In genomic region chr3:12495749-12496452, GRCh38 we compare ENCODE assay signal across 22 cellular contexts. TPM values are rescaled to one million over a fixed set of nuclear protein-coding genes. Genes with fewer than 3 reads are reported as not detected.
DNase-seq lines count a peak whose midpoint lies in the region; TF ChIP-seq lines count a peak whose summit lies in the region.
"Had no signal": no experiment of that assay in that cellular context is flagged by ENCODE, and none has a peak within 500 bp of the region (broad histone marks: within the 10 kb centered on the region; RNA-seq: fewer than 3 reads in every experiment).

No MANE protein-coding gene starts in this region.

- H3K27ac ChIP-seq in brain microvascular endothelial cell (no peak overlapping the region), mesendoderm (ENCODE audit: low read depth, low read length) (no peak overlapping the region), smooth muscle cell (ENCODE audit: low read depth) (no peak overlapping the region)
- H3K27ac ChIP-seq: psoas muscle had no signal

- H3K36me3 ChIP-seq in Loucy (ENCODE audit: insufficient read depth, low read length) (no peaks in the 10 kb centered on the region), brain microvascular endothelial cell (replicated peaks) (peaks cover 21% of the 10 kb centered on the region), mesendoderm (ENCODE audit: control insufficient read depth, insufficient read depth, low read length) (peaks cover 2% of the 10 kb centered on the region), smooth muscle cell (ENCODE audit: low read depth) (no peaks in the 10 kb centered on the region)

- H3K79me2 ChIP-seq in Loucy (ENCODE audit: insufficient read depth, low read length) (no peaks in the 10 kb centered on the region), mesendoderm (ENCODE audit: control insufficient read depth, insufficient read depth, low read length) (no peaks in the 10 kb centered on the region), smooth muscle cell (ENCODE audit: low read depth) (no peaks in the 10 kb centered on the region)

- no peak overlapping the region for H3K23ac ChIP-seq in mesendoderm (ENCODE audit: low read length)

- H3F3A ChIP-seq in Loucy (ENCODE audit: low read depth), result no peaks in the 10 kb centered on the region; the same call in 1 of the 2 replicates
- H3F3A ChIP-seq in smooth muscle cell (ENCODE audit: low read depth), result no peaks in the 10 kb centered on the region

- DNase-seq in ELR (ENCODE audit: low read depth) (peak; percentile 8), brain microvascular endothelial cell (no peak), mesendoderm (peak; percentile 48), GM13976 (ENCODE audit: low spot score) (no peak), smooth muscle cell (lab: John Stamatoyannopoulos, UW; ENCODE audit: unreplicated experiment) (no peak), anterior cingulate cortex (lab: John Stamatoyannopoulos, UW) (no peak), NCI-H187 treated with DMSO at 0.1 percent for 48 hours (lab: John Stamatoyannopoulos, UW) (no peak)
- DNase-seq: activated CD8-positive, alpha-beta T cell treated with anti-CD3 and anti-CD28 coated beads, Interleukin-2, amount 10 ng/mL, durations not matched to agents 7 days and 5 days; activated naive CD8-positive, alpha-beta T cell treated with anti-CD3 and anti-CD28 coated beads, Interleukin-2, amount 10 ng/mL, durations not matched to agents 7 days and 5 days; activated T-cell treated with anti-CD3 and anti-CD28 coated beads, Interleukin-2, amount 50 U/mL, for 72 hours; C1 segment of cervical spinal cord; central memory CD4-positive, alpha-beta T cell; EL; HCEC 1CT; mammary epithelial cell; naive thymus-derived CD8-positive, alpha-beta T cell; NCI-H1105 treated with DMSO at 0.1 percent for 48 hours; NCI-H526 treated with DMSO at 0.1 percent for 48 hours; psoas muscle; stimulated activated naive CD4-positive, alpha-beta T cell treated with Interleukin-2 at 50 U/mL for 16 hours had no signal

- H3K9ac ChIP-seq in Loucy (ENCODE audit: low read depth, low read length, poor library complexity, severe bottlenecking) (no peak overlapping the region), mesendoderm (ENCODE audit: low read length) (no peak overlapping the region), smooth muscle cell (ENCODE audit: low read depth) (no peak overlapping the region)

- H3K9me2 ChIP-seq in Loucy (replicated peaks; ENCODE audit: low read depth, low read length), result no peaks in the 10 kb centered on the region

- H3K9me3 ChIP-seq in Loucy (ENCODE audit: insufficient read depth, low read depth, low read length), result no peaks in the 10 kb centered on the region
- no peaks in the 10 kb centered on the region for H3K9me3 ChIP-seq in smooth muscle cell (replicated peaks; ENCODE audit: low read depth)
- H3K9me3 ChIP-seq: psoas muscle had no signal

- no peaks in the 10 kb centered on the region for H4K20me1 ChIP-seq in Loucy (ENCODE audit: insufficient read depth, low read length, poor library complexity, severe bottlenecking)
- no peaks in the 10 kb centered on the region for H4K20me1 ChIP-seq in smooth muscle cell (ENCODE audit: low read depth)

- H2AFZ ChIP-seq in Loucy (ENCODE audit: low read length), result no peak overlapping the region
- H2AFZ ChIP-seq in smooth muscle cell (ENCODE audit: low read depth), result no peak overlapping the region

- H2BK120ac ChIP-seq in mesendoderm (ENCODE audit: low read depth, low read length), result no peak overlapping the region

- no peak overlapping the region for H4K5ac ChIP-seq in mesendoderm (ENCODE audit: low read length)

- H3K27me3 ChIP-seq in Loucy (ENCODE audit: insufficient read depth, low read length, poor library complexity, severe bottlenecking) (no peaks in the 10 kb centered on the region), brain microvascular endothelial cell (replicated peaks) (no peaks in the 10 kb centered on the region), mesendoderm (ENCODE audit: insufficient read depth, low read length, poor library complexity) (no peaks in the 10 kb centered on the region), smooth muscle cell (ENCODE audit: low read depth) (no peaks in the 10 kb centered on the region)

- H2BK5ac ChIP-seq in mesendoderm (ENCODE audit: low read length), result no peak overlapping the region

- no peak overlapping the region for H2BK15ac ChIP-seq in mesendoderm (replicated peaks; ENCODE audit: low read depth)

- TF ChIP-seq CTCF in Loucy (conservative IDR thresholded peaks at IDR 0.05; ENCODE audit: low read length) (peak; percentile 62), brain microvascular endothelial cell (IDR thresholded peaks at IDR 0.05; ENCODE audit: low read depth, low read length, missing control alignments) (peak; percentile 49), GM13976 (IDR thresholded peaks at IDR 0.05; ENCODE audit: borderline replicate concordance, control extremely low read depth, extremely low read depth, insufficient read depth, missing control alignments) (no peak), smooth muscle cell (IDR thresholded peaks at IDR 0.05; ENCODE audit: borderline replicate concordance, insufficient read depth, poor library complexity, severe bottlenecking) (no peak)

- H3K4ac ChIP-seq in mesendoderm (ENCODE audit: low read depth, low read length), result no peak overlapping the region

- H3K4me3 ChIP-seq in Loucy (ENCODE audit: low read length, poor library complexity, severe bottlenecking), result no peak overlapping the region
- H3K4me3 ChIP-seq in brain microvascular endothelial cell (ENCODE audit: low read depth, low read length), result no peak overlapping the region
- H3K4me3 ChIP-seq in mesendoderm (ENCODE audit: low read length), result no peak overlapping the region
- no peak overlapping the region for H3K4me3 ChIP-seq in smooth muscle cell
- H3K4me3 ChIP-seq: GM12878, psoas muscle had no signal

- in situ Hi-C loops in brain microvascular endothelial cell (cut with HindIII; ENCODE audit: low pct_ligation_motif_present, low sequenced_read_pairs), result no loop called here
- in situ Hi-C loops in GM13976 (cut with MboI; ENCODE audit: low sequenced_read_pairs, unreplicated experiment), result no loop called here

- H3K4me1 ChIP-seq in Loucy (ENCODE audit: insufficient read depth, low read length, poor library complexity, severe bottlenecking) (no peaks in the 10 kb centered on the region), mesendoderm (ENCODE audit: control insufficient read depth, low read depth, low read length) (no peaks in the 10 kb centered on the region), smooth muscle cell (ENCODE audit: low read depth) (no peaks in the 10 kb centered on the region)
- H3K4me1 ChIP-seq: psoas muscle had no signal

- peaks cover 2% of the 10 kb centered on the region for H3K79me1 ChIP-seq in mesendoderm (ENCODE audit: low read length)

- H3K18ac ChIP-seq in mesendoderm (ENCODE audit: low read length), result no peak overlapping the region

- H3K4me2 ChIP-seq in Loucy (ENCODE audit: low read depth, low read length, poor library complexity, severe bottlenecking), result no peak overlapping the region
- H3K4me2 ChIP-seq in mesendoderm (ENCODE audit: low read length), result no peak overlapping the region
- no peak overlapping the region for H3K4me2 ChIP-seq in smooth muscle cell

- no peak overlapping the region for H4K8ac ChIP-seq in mesendoderm (ENCODE audit: low read depth, low read length)

- H2AK5ac ChIP-seq in mesendoderm (ENCODE audit: low read length), result no peak overlapping the region

- H3K56ac ChIP-seq in mesendoderm (ENCODE audit: low read length), result no peak overlapping the region

- no CpG with 5 or more reads among the region's 8 CpGs for WGBS in mesendoderm (ENCODE audit: extremely low coverage, insufficient coverage, low lambda C conversion rate)
- 90% methylated on average over 8 of the region's 8 CpGs for WGBS in smooth muscle cell (ENCODE audit: low lambda C conversion rate)

RNA-seq across cellular contexts. Expression of gene TSEN2, which starts 11.6 kb away (rescaled TPM):
- 15.6 TPM for polyA plus RNA-seq in mesendoderm (2013, experiment 1 of 2)
- polyA plus RNA-seq in mesendoderm (2013, experiment 2 of 2), result 15.5 TPM
- 3.9 and 4.8 TPM in 2 replicates for total RNA-seq in smooth muscle cell
- polyA plus RNA-seq in smooth muscle cell, result 2.3 and 3.6 TPM in 2 replicates

RNA-seq across cellular contexts. Expression of gene MKRN2OS, which starts 49.4 kb away (rescaled TPM):
- 0.13 TPM for polyA plus RNA-seq in mesendoderm (2013, experiment 1 of 2)
- polyA plus RNA-seq in mesendoderm (2013, experiment 2 of 2), result 0.04 TPM
- total RNA-seq in smooth muscle cell, result not detected in 2 replicates
- polyA plus RNA-seq in smooth muscle cell, result 1.1 TPM in 1 of 2 replicates, not detected in the other
- total RNA-seq: activated CD8-positive, alpha-beta T cell treated with anti-CD3 and anti-CD28 coated beads, Interleukin-2, amount 10 ng/mL, durations not matched to agents 7 days and 5 days; activated naive CD8-positive, alpha-beta T cell treated with anti-CD3 and anti-CD28 coated beads, Interleukin-2, amount 10 ng/mL, durations not matched to agents 7 days and 5 days; activated T-cell treated with anti-CD3 and anti-CD28 coated beads, Interleukin-2, amount 50 U/mL, for 72 hours; naive thymus-derived CD8-positive, alpha-beta T cell had no signal
- polyA plus RNA-seq: naive thymus-derived CD8-positive, alpha-beta T cell had no signal

Comparison
In these comparisons a context has a peak if more than half of its experiments do, and no peak if none do; other contexts are left out.
1. DNase-seq: peak in ELR (single experiment) and mesendoderm (single experiment); none in brain microvascular endothelial cell (single experiment), GM13976 (single experiment), smooth muscle cell (single experiment), anterior cingulate cortex (0 of 58) and NCI-H187 treated with DMSO at 0.1 percent for 48 hours (single experiment).
2. CTCF ChIP-seq: peak in Loucy (single experiment) and brain microvascular endothelial cell (single experiment); none in GM13976 (single experiment) and smooth muscle cell (single experiment).